In the genomic region with DNA sequence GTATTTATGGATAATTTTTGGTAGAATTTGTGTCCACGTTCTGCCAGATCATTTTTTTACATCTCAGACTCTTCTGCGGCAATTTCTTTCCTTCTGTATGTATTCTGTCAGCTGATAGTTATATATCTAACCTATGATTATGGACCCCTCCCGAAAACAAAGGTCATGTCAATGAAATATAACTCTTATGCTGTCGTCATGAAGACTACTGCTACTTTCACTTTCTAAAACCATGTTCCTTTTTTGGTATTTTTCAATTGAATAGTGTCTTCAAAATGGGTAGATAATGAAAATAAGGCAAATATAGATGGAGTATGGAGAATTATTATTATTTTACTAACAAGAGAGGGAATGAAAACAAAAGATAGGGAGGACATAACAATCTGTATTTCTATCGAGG, we compare ENCODE assay signal across 10 cellular contexts. TPM values are rescaled to one million over a fixed set of nuclear protein-coding genes. Genes with fewer than 3 reads are reported as not detected.
DNase-seq lines count a peak whose midpoint lies in the region; ATAC-seq, FAIRE-seq and TF ChIP-seq lines count a peak whose summit lies in the region.
"Had no signal": no experiment of that assay in that cellular context is flagged by ENCODE, and none has a peak within 500 bp of the region (broad histone marks: within the 10 kb centered on the region; RNA-seq: fewer than 3 reads in every experiment).

No MANE protein-coding gene starts in this region.

- DNase-seq in GM12892 (ENCODE audit: insufficient read length) (no peak), small intestine (peak; percentile 88), NAMALWA (ENCODE audit: low spot score) (no peak)
- DNase-seq in activated naive CD4-positive, alpha-beta T cell (lab: John Stamatoyannopoulos, UW) = no peak
- DNase-seq in stimulated activated CD4-positive, alpha-beta T cell treated with anti-CD3 and anti-CD28 coated beads, Interleukin-4, amount 100 ng/mL, for 24 hours = no peak
- DNase-seq: activated CD4-positive, CD25-positive, alpha-beta regulatory T cell; NCI-H526 treated with DMSO at 0.1 percent for 48 hours had no signal

- H3K27me3 ChIP-seq in SU-DHL-6 (ENCODE audit: low read length) = no peaks in the 10 kb centered on the region
- no peaks in the 10 kb centered on the region for H3K27me3 ChIP-seq in gastroesophageal sphincter
- no peaks in the 10 kb centered on the region for H3K27me3 ChIP-seq in small intestine (ENCODE audit: control insufficient read depth in 2 of 2, insufficient read depth in 2 of 2, low read length in 2 of 2)

- H3K4me1 ChIP-seq in gastroesophageal sphincter (peaks cover 2 to 63% (median 10%) of the 10 kb centered on the region in 3 donors), small intestine (ENCODE audit: control insufficient read depth in 2 of 2, insufficient read depth in 1 of 2, low read depth in 1 of 2, low read length in 1 of 2) (peaks cover 6 to 9% of the 10 kb centered on the region in 2 donors)

- H3K9me3 ChIP-seq in SU-DHL-6 (ENCODE audit: insufficient read depth, low read length) (no peaks in the 10 kb centered on the region), gastroesophageal sphincter (no peaks in the 10 kb centered on the region), small intestine (ENCODE audit: control insufficient read depth, low read depth) (no peaks in the 10 kb centered on the region)

- peak; percentile 67 for FAIRE-seq in GM12892 (lab: Jason Lieb, UNC)
- peak; percentile 85 for FAIRE-seq in small intestine (lab: Jason Lieb, UNC)

- H3K9ac ChIP-seq in SU-DHL-6 (ENCODE audit: low read length) = no peak overlapping the region

- H4K20me1 ChIP-seq in SU-DHL-6 (ENCODE audit: low read depth, low read length) = peaks cover 3% of the 10 kb centered on the region; the same call in 1 of the 2 replicates

- ATAC-seq in gastroesophageal sphincter (no peak), GM18870 (IDR thresholded peaks at IDR 0.05; ENCODE audit: unreplicated experiment) (no peak)

- H2AFZ ChIP-seq in SU-DHL-6 (ENCODE audit: low read depth, low read length, severe bottlenecking) = no peak overlapping the region

- peak overlapping the region; percentile 12 for H3K4me2 ChIP-seq in SU-DHL-6 (ENCODE audit: low read depth, low read length, poor library complexity, severe bottlenecking)

- WGBS in gastroesophageal sphincter (ENCODE audit: low coverage in 1 of 2), 2 donors = 23 to 43% methylated on average over 5 of the region's 5 CpGs
- whole genome bisulfite sequencing in small intestine, 3 donors = 11 to 30% (median 29%) methylated on average over 5 of the region's 5 CpGs

- TF ChIP-seq CTCF in SU-DHL-6 (IDR thresholded peaks at IDR 0.05; ENCODE audit: insufficient read depth, low read length, poor library complexity, severe bottlenecking) (no peak), gastroesophageal sphincter (IDR thresholded peaks at IDR 0.05) (no peak)

- H3K79me2 ChIP-seq in SU-DHL-6 (ENCODE audit: insufficient read depth, low read length) = no peaks in the 10 kb centered on the region

- no peak overlapping the region for H3K27ac ChIP-seq in SU-DHL-6 (ENCODE audit: low read depth, low read length)
- H3K27ac ChIP-seq in gastroesophageal sphincter = peak overlapping the region; percentile 53 to 96 (median 76)
- peak overlapping the region in 1 of 2 donors; percentile 68 for H3K27ac ChIP-seq in small intestine (ENCODE audit: low read depth in 1 of 2, low read length in 1 of 2)

- no peaks in the 10 kb centered on the region for H3K9me2 ChIP-seq in SU-DHL-6 (replicated peaks; ENCODE audit: insufficient read depth, low read length)

- peaks cover 13% of the 10 kb centered on the region for H3F3A ChIP-seq in SU-DHL-6 (ENCODE audit: insufficient read depth)

- TF ChIP-seq POLR2A in GM12892 (IDR thresholded peaks at IDR 0.05; ENCODE audit: low read depth, low read length) (no peak), gastroesophageal sphincter (IDR thresholded peaks at IDR 0.05) (no peak)

- no peak for TF ChIP-seq EP300 in gastroesophageal sphincter (IDR thresholded peaks at IDR 0.05)

- H3K4me3 ChIP-seq in SU-DHL-6 (ENCODE audit: insufficient read depth, low read length, poor library complexity, severe bottlenecking) (no peak overlapping the region), gastroesophageal sphincter (peak overlapping the region; percentile 48 to 88), small intestine (ENCODE audit: low read depth in 1 of 2, low read length in 2 of 2) (no peak overlapping the region)

- H3K36me3 ChIP-seq in SU-DHL-6 (ENCODE audit: low read length) = peaks cover 12% of the 10 kb centered on the region; the same call in 1 of the 2 replicates
- H3K36me3 ChIP-seq in gastroesophageal sphincter = peaks cover 0 to 17% of the 10 kb centered on the region in 2 donors
- peaks cover 0 to 2% of the 10 kb centered on the region in 2 donors for H3K36me3 ChIP-seq in small intestine (ENCODE audit: control insufficient read depth in 2 of 2, insufficient read depth in 2 of 2, low read length in 2 of 2)

RNA-seq across cellular contexts. Expression of gene ANGPTL1, which starts 3.2 kb away (rescaled TPM):
- not detected for polyA plus RNA-seq in GM12892 (2012; ENCODE audit: missing spikeins)
- total RNA-seq in gastroesophageal sphincter = 100 to 1,000 TPM; 152 to 317 (median 184) TPM
- polyA plus RNA-seq in small intestine = 10 to 100 TPM in 1 of 3 donors, 1 to 10 TPM in 2; 1.3 to 24.4 (median 4.1) TPM

Comparison
In these comparisons a context has a peak if more than half of its experiments do, and no peak if none do; other contexts are left out.
1. H3K4me3 ChIP-seq: peak in gastroesophageal sphincter (2 of 2); none in SU-DHL-6 (single experiment) and small intestine (0 of 2).